ENCODE assay signal across 1 cellular context in genomic region chr4:3426465-3427133, GRCh38.
A peak's percentile ranks its signal among the peaks of the same experiment; 100 is the strongest.
TF ChIP-seq lines count a peak whose summit lies in the region.

No MANE protein-coding gene starts in this region.

TF ChIP-seq in K562, 482 proteins besides CTCF, POLR2A, EP300 and RAD21:
- TF ChIP-seq ZNF239 (CRISPR knock-in tag; IDR thresholded peaks at IDR 0.05): no peak
- TF ChIP-seq, protein P1, sequence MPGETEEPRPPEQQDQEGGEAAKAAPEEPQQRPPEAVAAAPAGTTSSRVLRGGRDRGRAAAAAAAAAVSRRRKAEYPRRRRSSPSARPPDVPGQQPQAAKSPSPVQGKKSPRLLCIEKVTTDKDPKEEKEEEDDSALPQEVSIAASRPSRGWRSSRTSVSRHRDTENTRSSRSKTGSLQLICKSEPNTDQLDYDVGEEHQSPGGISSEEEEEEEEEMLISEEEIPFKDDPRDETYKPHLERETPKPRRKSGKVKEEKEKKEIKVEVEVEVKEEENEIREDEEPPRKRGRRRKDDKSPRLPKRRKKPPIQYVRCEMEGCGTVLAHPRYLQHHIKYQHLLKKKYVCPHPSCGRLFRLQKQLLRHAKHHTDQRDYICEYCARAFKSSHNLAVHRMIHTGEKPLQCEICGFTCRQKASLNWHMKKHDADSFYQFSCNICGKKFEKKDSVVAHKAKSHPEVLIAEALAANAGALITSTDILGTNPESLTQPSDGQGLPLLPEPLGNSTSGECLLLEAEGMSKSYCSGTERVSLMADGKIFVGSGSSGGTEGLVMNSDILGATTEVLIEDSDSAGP (CRISPR knock-in tag; IDR thresholded peaks at IDR 0.05): no peak
- no peak for TF ChIP-seq ZNF311 (CRISPR knock-in tag; IDR thresholded peaks at IDR 0.05)
- no peak for TF ChIP-seq NELFE (IDR thresholded peaks at IDR 0.05; ENCODE audit: insufficient read depth, insufficient read length)
- TF ChIP-seq, protein P2, sequence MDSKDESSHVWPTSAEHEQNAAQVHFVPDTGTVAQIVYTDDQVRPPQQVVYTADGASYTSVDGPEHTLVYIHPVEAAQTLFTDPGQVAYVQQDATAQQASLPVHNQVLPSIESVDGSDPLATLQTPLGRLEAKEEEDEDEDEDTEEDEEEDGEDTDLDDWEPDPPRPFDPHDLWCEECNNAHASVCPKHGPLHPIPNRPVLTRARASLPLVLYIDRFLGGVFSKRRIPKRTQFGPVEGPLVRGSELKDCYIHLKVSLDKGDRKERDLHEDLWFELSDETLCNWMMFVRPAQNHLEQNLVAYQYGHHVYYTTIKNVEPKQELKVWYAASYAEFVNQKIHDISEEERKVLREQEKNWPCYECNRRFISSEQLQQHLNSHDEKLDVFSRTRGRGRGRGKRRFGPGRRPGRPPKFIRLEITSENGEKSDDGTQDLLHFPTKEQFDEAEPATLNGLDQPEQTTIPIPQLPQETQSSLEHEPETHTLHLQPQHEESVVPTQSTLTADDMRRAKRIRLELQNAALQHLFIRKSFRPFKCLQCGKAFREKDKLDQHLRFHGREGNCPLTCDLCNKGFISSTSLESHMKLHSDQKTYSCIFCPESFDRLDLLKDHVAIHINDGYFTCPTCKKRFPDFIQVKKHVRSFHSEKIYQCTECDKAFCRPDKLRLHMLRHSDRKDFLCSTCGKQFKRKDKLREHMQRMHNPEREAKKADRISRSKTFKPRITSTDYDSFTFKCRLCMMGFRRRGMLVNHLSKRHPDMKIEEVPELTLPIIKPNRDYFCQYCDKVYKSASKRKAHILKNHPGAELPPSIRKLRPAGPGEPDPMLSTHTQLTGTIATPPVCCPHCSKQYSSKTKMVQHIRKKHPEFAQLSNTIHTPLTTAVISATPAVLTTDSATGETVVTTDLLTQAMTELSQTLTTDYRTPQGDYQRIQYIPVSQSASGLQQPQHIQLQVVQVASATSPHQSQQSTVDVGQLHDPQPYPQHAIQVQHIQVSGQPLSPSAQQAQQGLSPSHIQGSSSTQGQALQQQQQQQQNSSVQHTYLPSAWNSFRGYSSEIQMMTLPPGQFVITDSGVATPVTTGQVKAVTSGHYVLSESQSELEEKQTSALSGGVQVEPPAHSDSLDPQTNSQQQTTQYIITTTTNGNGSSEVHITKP (IDR thresholded peaks at IDR 0.05; ENCODE audit: partially characterized antibody): peak; percentile 38
